ENCODE assay signal across 21 cellular contexts in the genomic region with DNA sequence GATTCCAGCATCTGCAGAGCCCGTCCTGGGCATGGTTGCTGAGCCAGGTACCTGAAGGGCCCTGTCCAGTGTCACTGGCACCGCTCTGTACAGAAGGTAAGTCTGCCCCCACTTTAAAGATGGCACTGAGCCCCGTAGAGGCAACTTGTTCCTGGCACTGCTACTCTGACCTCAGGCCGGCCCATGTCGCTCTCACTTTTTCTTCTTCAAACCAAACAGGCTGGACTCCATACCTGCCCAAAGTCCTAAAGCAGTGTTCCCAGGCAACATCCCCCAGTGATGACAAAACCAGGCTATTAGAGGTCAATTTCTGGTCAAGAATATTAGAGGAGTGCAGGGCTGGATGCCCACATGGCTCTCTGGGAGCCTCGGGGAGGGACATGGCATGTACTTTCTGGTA.
"Had no signal": no experiment of that assay in that cellular context is flagged by ENCODE, and none has a peak within 500 bp of the region (broad histone marks: within the 10 kb centered on the region; RNA-seq: fewer than 3 reads in every experiment).

No MANE protein-coding gene starts in this region.

- H3K27ac ChIP-seq: KMS-11, RWPE1 had no signal

- H3K9me3 ChIP-seq: SK-N-SH had no signal

- H3K4me3 Mint-ChIP-seq: IgD-negative memory B cell had no signal

- ATAC-seq: K562, Panc1, PC-3 had no signal

- DNase-seq: Kasumi-1, MM.1S, NCI-H1092 treated with DMSO at 0.1 percent for 48 hours, NCI-H1436, NCI-H187, NCI-H2029, NCI-H2081 treated with DMSO at 0.1 percent for 48 hours, NCI-H2171, NCI-H226, NCI-H446, NCI-H510A, NCI-H524 treated with DMSO at 0.1 percent for 48 hours, NCI-H774, PC-3, SHP77 had no signal

- H3K9ac ChIP-seq: KMS-11, SK-N-SH had no signal

- H3K4me2 ChIP-seq: KMS-11, SK-N-SH had no signal

- H3K27ac Mint-ChIP-seq: IgD-negative memory B cell had no signal

- H3K4me3 ChIP-seq: K562 had no signal

- H3K9me3 Mint-ChIP-seq: IgD-negative memory B cell had no signal

- FAIRE-seq: K562 had no signal

- H3K36me3 Mint-ChIP-seq: IgD-negative memory B cell had no signal
